In the genomic region with DNA sequence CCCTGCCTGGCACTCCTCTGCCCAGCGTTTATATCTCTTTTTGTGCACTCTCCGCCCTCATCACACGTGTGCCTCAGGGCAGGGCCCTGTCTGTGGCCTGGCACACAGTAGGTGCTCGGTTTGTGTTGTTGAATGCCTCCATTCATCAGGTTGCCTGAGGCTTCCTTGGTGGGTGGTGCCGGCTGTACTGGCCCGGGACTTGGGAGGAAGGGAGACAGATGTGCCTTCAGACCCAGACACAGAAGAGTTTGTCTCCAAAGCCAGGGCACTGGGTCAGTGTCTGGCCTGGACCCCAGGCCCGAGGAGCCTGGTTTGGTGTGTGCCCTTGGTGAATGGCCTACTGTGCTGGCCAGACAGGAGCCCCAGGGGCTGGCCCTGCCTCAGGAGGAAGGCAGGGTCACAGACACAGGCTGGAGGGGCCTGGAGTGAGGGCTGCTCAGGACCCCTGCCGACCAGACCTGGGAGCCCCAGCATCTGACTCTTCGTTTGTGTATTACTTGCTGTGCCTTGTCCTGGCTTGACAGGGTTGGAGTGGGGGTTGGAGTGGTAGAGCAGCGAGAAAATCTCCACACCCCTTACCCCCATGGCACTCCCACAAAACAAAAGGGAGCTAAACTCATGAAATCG, we compare ENCODE assay signal across 8 cellular contexts.
DNase-seq lines count a peak whose midpoint lies in the region; ATAC-seq and TF ChIP-seq lines count a peak whose summit lies in the region.

No MANE protein-coding gene starts in this region.

- H3K27ac ChIP-seq in DND-41 (ENCODE audit: low read length) (peak overlapping the region; percentile 81), parathyroid adenoma (peak overlapping the region; percentile 51)

- peak overlapping the region; percentile 73 for H2AFZ ChIP-seq in DND-41 (ENCODE audit: low read depth, low read length)
- no peak overlapping the region for H2AFZ ChIP-seq in parathyroid adenoma

- H3K36me3 ChIP-seq in DND-41 (ENCODE audit: insufficient read depth, low read length): peaks cover 5% of the 10 kb centered on the region
- no peaks in the 10 kb centered on the region for H3K36me3 ChIP-seq in parathyroid adenoma (ENCODE audit: control insufficient read depth, insufficient read depth, low read length)

- H3K79me2 ChIP-seq in DND-41 (ENCODE audit: insufficient read depth, low read length): peaks cover 89% of the 10 kb centered on the region
- peaks cover 44% of the 10 kb centered on the region for H3K79me2 ChIP-seq in parathyroid adenoma

- peaks cover 77% of the 10 kb centered on the region for H4K20me1 ChIP-seq in DND-41 (ENCODE audit: insufficient read depth, low read length)

- H3K27me3 ChIP-seq in DND-41 (ENCODE audit: insufficient read depth, low read length, poor library complexity) (no peaks in the 10 kb centered on the region), parathyroid adenoma (ENCODE audit: control insufficient read depth, insufficient read depth, low read length) (no peaks in the 10 kb centered on the region)

- H3K4me3 ChIP-seq in DND-41 (ENCODE audit: low read depth in 1 of 2, low read length in 2 of 2) (peak overlapping the region; percentile 31 to 69; a peak in 3 of 4 replicates), parathyroid adenoma (ENCODE audit: low read depth, low read length) (peak overlapping the region; percentile 37)

- H3K4me1 ChIP-seq in DND-41 (ENCODE audit: insufficient read depth, low read length) (peaks cover 23% of the 10 kb centered on the region), parathyroid adenoma (peaks cover 8% of the 10 kb centered on the region)

- TF ChIP-seq CTCF in DND-41 (IDR thresholded peaks at IDR 0.05; ENCODE audit: borderline replicate concordance, extremely low read depth, low read length, poor library complexity, severe bottlenecking) (no peak), parathyroid adenoma (IDR thresholded peaks at IDR 0.05) (no peak)

- H3K9me3 ChIP-seq in DND-41 (ENCODE audit: insufficient read depth, low read length, severe bottlenecking) (no peaks in the 10 kb centered on the region), parathyroid adenoma (ENCODE audit: control insufficient read depth, low read length) (no peaks in the 10 kb centered on the region)

- H3K4me2 ChIP-seq in DND-41 (ENCODE audit: insufficient read depth, low read length): peak overlapping the region; percentile 82
- peak overlapping the region; percentile 63 for H3K4me2 ChIP-seq in parathyroid adenoma (ENCODE audit: low read length)

- ATAC-seq in DND-41 (ENCODE audit: insufficient read depth, low read depth) (no peak), esophagus mucosa (peak; percentile 24), HG03175 (IDR thresholded peaks at IDR 0.05; ENCODE audit: unreplicated experiment) (no peak)

- DNase-seq in DND-41 (no peak), RPMI7951 (ENCODE audit: low read depth) (peak; percentile 62), GOT3 (lab: John Stamatoyannopoulos, UW) (no peak), NCI-H1048 (lab: John Stamatoyannopoulos, UW) (no peak), NCI-H2227 treated with DMSO at 0.1 percent for 48 hours (lab: John Stamatoyannopoulos, UW) (no peak)

- H3K9ac ChIP-seq in DND-41 (ENCODE audit: low read depth, low read length) (peak overlapping the region; percentile 64), parathyroid adenoma (no peak overlapping the region)
